Comparison of ENCODE assay signal across 1 cellular context in genomic region chr12:19129486-19130223, GRCh38.
TF ChIP-seq lines count a peak whose summit lies in the region.

PLEKHA5 (plus strand) TSS chr12:19129733; CDS start chr12:19129800, 67 bp downstream.

TF ChIP-seq in HepG2, 621 proteins besides CTCF, POLR2A, EP300 and RAD21 (continued from another document and continues in another):
- TF ChIP-seq PRDM10 (CRISPR knock-in tag; IDR thresholded peaks at IDR 0.05; ENCODE audit: low read depth) (no peak), ZNF552 (CRISPR knock-in tag; IDR thresholded peaks at IDR 0.05; ENCODE audit: borderline replicate concordance) (no peak), RNF2 (conservative IDR thresholded peaks at IDR 0.05; ENCODE audit: low read depth) (no peak), MXI1 (IDR thresholded peaks at IDR 0.05; ENCODE audit: borderline replicate concordance, low read depth, low read length) (peak; percentile 11; the same call in 1 of the 3 replicates), DZIP1 (CRISPR knock-in tag; IDR thresholded peaks at IDR 0.05) (no peak), ZNF605 (CRISPR knock-in tag; IDR thresholded peaks at IDR 0.05) (no peak), ZNF234 (CRISPR knock-in tag; conservative IDR thresholded peaks at IDR 0.05) (no peak), ZBTB2 (CRISPR knock-in tag; IDR thresholded peaks at IDR 0.05; ENCODE audit: low read depth) (no peak; the same call in 1 of the 2 replicates), MLX (CRISPR knock-in tag; IDR thresholded peaks at IDR 0.05) (no peak), NFKBIZ (CRISPR knock-in tag; IDR thresholded peaks at IDR 0.05) (no peak), ZNF326 (CRISPR knock-in tag; IDR thresholded peaks at IDR 0.05; ENCODE audit: borderline replicate concordance) (no peak), ZNF766 (CRISPR knock-in tag; IDR thresholded peaks at IDR 0.05; ENCODE audit: borderline replicate concordance) (no peak), SATB2 (CRISPR knock-in tag; IDR thresholded peaks at IDR 0.05) (no peak), ZNF616 (CRISPR knock-in tag; IDR thresholded peaks at IDR 0.05; ENCODE audit: low read depth) (no peak), TERF1 (CRISPR knock-in tag; IDR thresholded peaks at IDR 0.05) (0 out of 2 replicates have a peak, but pooled peaks have one; percentile 54), FOXK1 (CRISPR knock-in tag; IDR thresholded peaks at IDR 0.05; ENCODE audit: borderline replicate concordance, low read depth) (no peak), SOX6 (IDR thresholded peaks at IDR 0.05) (no peak), SOX6 (CRISPR knock-in tag; IDR thresholded peaks at IDR 0.05) (no peak; the same call in 1 of the 2 replicates), MYC (CRISPR knock-in tag; IDR thresholded peaks at IDR 0.05; ENCODE audit: borderline replicate concordance) (0 out of 2 replicates have a peak, but pooled peaks have one; percentile 1), FOXC1 (CRISPR knock-in tag; IDR thresholded peaks at IDR 0.05; ENCODE audit: borderline replicate concordance) (no peak), KAT2B (IDR thresholded peaks at IDR 0.05; ENCODE audit: borderline replicate concordance, low read depth, low read length) (no peak), ZNF672 (CRISPR knock-in tag; IDR thresholded peaks at IDR 0.05) (no peak), FOXK2 (IDR thresholded peaks at IDR 0.05) (no peak), ZNF607 (CRISPR knock-in tag; IDR thresholded peaks at IDR 0.05; ENCODE audit: borderline replicate concordance) (no peak), ZNF441 (CRISPR knock-in tag; IDR thresholded peaks at IDR 0.05; ENCODE audit: borderline replicate concordance) (0 out of 2 replicates have a peak, but pooled peaks have one; percentile 16), FOXP4 (CRISPR knock-in tag; IDR thresholded peaks at IDR 0.05) (no peak), ZNF318 (CRISPR knock-in tag; IDR thresholded peaks at IDR 0.05) (no peak), RFX5 (IDR thresholded peaks at IDR 0.05; ENCODE audit: low read depth, low read length) (no peak), HNF4A (CRISPR knock-in tag; IDR thresholded peaks at IDR 0.05) (no peak), KDM5B (CRISPR knock-in tag; IDR thresholded peaks at IDR 0.05; ENCODE audit: borderline replicate concordance) (no peak)
- TF ChIP-seq, protein P1, sequence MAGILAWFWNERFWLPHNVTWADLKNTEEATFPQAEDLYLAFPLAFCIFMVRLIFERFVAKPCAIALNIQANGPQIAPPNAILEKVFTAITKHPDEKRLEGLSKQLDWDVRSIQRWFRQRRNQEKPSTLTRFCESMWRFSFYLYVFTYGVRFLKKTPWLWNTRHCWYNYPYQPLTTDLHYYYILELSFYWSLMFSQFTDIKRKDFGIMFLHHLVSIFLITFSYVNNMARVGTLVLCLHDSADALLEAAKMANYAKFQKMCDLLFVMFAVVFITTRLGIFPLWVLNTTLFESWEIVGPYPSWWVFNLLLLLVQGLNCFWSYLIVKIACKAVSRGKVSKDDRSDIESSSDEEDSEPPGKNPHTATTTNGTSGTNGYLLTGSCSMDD (CRISPR knock-in tag; IDR thresholded peaks at IDR 0.05) = no peak
- TF ChIP-seq, protein P2, sequence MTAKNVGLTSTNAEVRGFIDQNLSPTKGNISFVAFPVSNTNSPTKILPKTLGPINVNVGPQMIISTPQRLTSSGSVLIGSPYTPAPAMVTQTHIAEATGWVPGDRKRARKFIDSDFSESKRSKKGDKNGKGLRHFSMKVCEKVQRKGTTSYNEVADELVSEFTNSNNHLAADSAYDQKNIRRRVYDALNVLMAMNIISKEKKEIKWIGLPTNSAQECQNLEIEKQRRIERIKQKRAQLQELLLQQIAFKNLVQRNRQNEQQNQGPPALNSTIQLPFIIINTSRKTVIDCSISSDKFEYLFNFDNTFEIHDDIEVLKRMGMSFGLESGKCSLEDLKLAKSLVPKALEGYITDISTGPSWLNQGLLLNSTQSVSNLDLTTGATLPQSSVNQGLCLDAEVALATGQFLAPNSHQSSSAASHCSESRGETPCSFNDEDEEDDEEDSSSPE (CRISPR knock-in tag; IDR thresholded peaks at IDR 0.05) = 0 out of 2 replicates have a peak, but pooled peaks have one; percentile 25
